Comparison of ENCODE assay signal across 1 cellular context in the genomic region with DNA sequence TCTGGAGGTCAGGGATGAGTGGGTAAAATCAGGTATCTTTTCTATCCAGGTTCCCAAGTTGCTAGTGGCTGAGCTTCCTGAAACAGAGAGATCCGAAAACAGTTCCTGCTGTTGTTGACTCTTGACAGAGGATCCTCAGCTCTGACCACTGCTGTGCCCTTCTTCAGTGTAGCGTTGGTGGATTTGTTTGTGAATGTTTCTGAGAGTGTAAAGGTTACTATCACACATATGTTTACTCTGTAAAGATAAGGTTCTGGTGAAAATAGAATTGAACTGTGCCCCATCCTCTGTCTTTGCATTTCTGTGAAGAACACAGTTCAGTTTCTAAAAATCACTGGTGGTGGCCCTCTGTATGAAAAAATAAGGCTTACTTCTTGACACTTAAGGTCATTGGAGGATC.
A peak's percentile ranks its signal among the peaks of the same experiment; 100 is the strongest.
TF ChIP-seq lines count a peak whose summit lies in the region.

No MANE protein-coding gene starts in this region.

TF ChIP-seq in HepG2, 621 proteins besides CTCF, POLR2A, EP300 and RAD21 (continued from another document and continues in another):
- TF ChIP-seq HMG20A (CRISPR knock-in tag; IDR thresholded peaks at IDR 0.05; ENCODE audit: borderline replicate concordance) (peak; percentile 29; the same call in 1 of the 2 replicates), MAF1 (CRISPR knock-in tag; IDR thresholded peaks at IDR 0.05; ENCODE audit: borderline replicate concordance) (no peak), PPARG (CRISPR knock-in tag; conservative IDR thresholded peaks at IDR 0.05) (0 out of 2 replicates have a peak, but pooled peaks have one; percentile 41), GATAD2A (CRISPR knock-in tag; IDR thresholded peaks at IDR 0.05) (peak; percentile 87), CHD2 (IDR thresholded peaks at IDR 0.05; ENCODE audit: low read depth, low read length) (no peak), ZNF232 (CRISPR knock-in tag; IDR thresholded peaks at IDR 0.05; ENCODE audit: borderline replicate concordance) (peak; percentile 41; the same call in 1 of the 2 replicates), MEIS1 (CRISPR knock-in tag; IDR thresholded peaks at IDR 0.05; ENCODE audit: borderline replicate concordance) (no peak), ZFX (CRISPR knock-in tag; IDR thresholded peaks at IDR 0.05; ENCODE audit: low read depth) (no peak), ZNF317 (CRISPR knock-in tag; IDR thresholded peaks at IDR 0.05) (no peak), TGIF2 (CRISPR knock-in tag; IDR thresholded peaks at IDR 0.05) (0 out of 2 replicates have a peak, but pooled peaks have one; percentile 66), FOSL1 (CRISPR knock-in tag; IDR thresholded peaks at IDR 0.05; ENCODE audit: borderline replicate concordance) (no peak), ATRX (CRISPR knock-in tag; IDR thresholded peaks at IDR 0.05; ENCODE audit: borderline replicate concordance) (no peak), FOXK1 (CRISPR knock-in tag; IDR thresholded peaks at IDR 0.05; ENCODE audit: borderline replicate concordance, low read depth) (peak; percentile 55; the same call in 1 of the 2 replicates), HDAC1 (CRISPR knock-in tag; IDR thresholded peaks at IDR 0.05) (peak; percentile 67), AKAP8 (CRISPR knock-in tag; IDR thresholded peaks at IDR 0.05) (no peak), ELF4 (CRISPR knock-in tag; IDR thresholded peaks at IDR 0.05; ENCODE audit: borderline replicate concordance) (no peak), ZNF160 (CRISPR knock-in tag; IDR thresholded peaks at IDR 0.05) (no peak), CC2D1A (CRISPR knock-in tag; IDR thresholded peaks at IDR 0.05) (no peak), ZFP36L1 (CRISPR knock-in tag; IDR thresholded peaks at IDR 0.05) (no peak), KMT2A (CRISPR knock-in tag; IDR thresholded peaks at IDR 0.05) (0 out of 2 replicates have a peak, but pooled peaks have one; percentile 36), SP140L (CRISPR knock-in tag; IDR thresholded peaks at IDR 0.05; ENCODE audit: borderline replicate concordance) (0 out of 2 replicates have a peak, but pooled peaks have one; percentile 55), ZNF282 (IDR thresholded peaks at IDR 0.05; ENCODE audit: partially characterized antibody) (no peak), ZFP1 (CRISPR knock-in tag; IDR thresholded peaks at IDR 0.05) (peak; percentile 41; the same call in 1 of the 2 replicates), HDAC2 (CRISPR knock-in tag; IDR thresholded peaks at IDR 0.05) (peak; percentile 73; the same call in 1 of the 2 replicates), RCOR2 (CRISPR knock-in tag; IDR thresholded peaks at IDR 0.05) (peak; percentile 67; the same call in 1 of the 2 replicates), SALL1 (CRISPR knock-in tag; IDR thresholded peaks at IDR 0.05) (peak; percentile 79), ZMYM3 (CRISPR knock-in tag; IDR thresholded peaks at IDR 0.05) (peak; percentile 58), ZBTB38 (CRISPR knock-in tag; IDR thresholded peaks at IDR 0.05) (no peak)
- TF ChIP-seq, protein P1, sequence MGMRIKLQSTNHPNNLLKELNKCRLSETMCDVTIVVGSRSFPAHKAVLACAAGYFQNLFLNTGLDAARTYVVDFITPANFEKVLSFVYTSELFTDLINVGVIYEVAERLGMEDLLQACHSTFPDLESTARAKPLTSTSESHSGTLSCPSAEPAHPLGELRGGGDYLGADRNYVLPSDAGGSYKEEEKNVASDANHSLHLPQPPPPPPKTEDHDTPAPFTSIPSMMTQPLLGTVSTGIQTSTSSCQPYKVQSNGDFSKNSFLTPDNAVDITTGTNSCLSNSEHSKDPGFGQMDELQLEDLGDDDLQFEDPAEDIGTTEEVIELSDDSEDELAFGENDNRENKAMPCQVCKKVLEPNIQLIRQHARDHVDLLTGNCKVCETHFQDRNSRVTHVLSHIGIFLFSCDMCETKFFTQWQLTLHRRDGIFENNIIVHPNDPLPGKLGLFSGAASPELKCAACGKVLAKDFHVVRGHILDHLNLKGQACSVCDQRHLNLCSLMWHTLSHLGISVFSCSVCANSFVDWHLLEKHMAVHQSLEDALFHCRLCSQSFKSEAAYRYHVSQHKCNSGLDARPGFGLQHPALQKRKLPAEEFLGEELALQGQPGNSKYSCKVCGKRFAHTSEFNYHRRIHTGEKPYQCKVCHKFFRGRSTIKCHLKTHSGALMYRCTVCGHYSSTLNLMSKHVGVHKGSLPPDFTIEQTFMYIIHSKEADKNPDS (CRISPR knock-in tag; IDR thresholded peaks at IDR 0.05): no peak
- TF ChIP-seq, protein P2, sequence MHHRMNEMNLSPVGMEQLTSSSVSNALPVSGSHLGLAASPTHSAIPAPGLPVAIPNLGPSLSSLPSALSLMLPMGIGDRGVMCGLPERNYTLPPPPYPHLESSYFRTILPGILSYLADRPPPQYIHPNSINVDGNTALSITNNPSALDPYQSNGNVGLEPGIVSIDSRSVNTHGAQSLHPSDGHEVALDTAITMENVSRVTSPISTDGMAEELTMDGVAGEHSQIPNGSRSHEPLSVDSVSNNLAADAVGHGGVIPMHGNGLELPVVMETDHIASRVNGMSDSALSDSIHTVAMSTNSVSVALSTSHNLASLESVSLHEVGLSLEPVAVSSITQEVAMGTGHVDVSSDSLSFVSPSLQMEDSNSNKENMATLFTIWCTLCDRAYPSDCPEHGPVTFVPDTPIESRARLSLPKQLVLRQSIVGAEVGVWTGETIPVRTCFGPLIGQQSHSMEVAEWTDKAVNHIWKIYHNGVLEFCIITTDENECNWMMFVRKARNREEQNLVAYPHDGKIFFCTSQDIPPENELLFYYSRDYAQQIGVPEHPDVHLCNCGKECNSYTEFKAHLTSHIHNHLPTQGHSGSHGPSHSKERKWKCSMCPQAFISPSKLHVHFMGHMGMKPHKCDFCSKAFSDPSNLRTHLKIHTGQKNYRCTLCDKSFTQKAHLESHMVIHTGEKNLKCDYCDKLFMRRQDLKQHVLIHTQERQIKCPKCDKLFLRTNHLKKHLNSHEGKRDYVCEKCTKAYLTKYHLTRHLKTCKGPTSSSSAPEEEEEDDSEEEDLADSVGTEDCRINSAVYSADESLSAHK (CRISPR knock-in tag; IDR thresholded peaks at IDR 0.05; ENCODE audit: borderline replicate concordance): no peak
- TF ChIP-seq, protein P3, sequence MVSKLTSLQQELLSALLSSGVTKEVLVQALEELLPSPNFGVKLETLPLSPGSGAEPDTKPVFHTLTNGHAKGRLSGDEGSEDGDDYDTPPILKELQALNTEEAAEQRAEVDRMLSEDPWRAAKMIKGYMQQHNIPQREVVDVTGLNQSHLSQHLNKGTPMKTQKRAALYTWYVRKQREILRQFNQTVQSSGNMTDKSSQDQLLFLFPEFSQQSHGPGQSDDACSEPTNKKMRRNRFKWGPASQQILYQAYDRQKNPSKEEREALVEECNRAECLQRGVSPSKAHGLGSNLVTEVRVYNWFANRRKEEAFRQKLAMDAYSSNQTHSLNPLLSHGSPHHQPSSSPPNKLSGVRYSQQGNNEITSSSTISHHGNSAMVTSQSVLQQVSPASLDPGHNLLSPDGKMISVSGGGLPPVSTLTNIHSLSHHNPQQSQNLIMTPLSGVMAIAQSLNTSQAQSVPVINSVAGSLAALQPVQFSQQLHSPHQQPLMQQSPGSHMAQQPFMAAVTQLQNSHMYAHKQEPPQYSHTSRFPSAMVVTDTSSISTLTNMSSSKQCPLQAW (CRISPR knock-in tag; IDR thresholded peaks at IDR 0.05): peak; percentile 20; the same call in 1 of the 2 replicates
- TF ChIP-seq, protein P4, sequence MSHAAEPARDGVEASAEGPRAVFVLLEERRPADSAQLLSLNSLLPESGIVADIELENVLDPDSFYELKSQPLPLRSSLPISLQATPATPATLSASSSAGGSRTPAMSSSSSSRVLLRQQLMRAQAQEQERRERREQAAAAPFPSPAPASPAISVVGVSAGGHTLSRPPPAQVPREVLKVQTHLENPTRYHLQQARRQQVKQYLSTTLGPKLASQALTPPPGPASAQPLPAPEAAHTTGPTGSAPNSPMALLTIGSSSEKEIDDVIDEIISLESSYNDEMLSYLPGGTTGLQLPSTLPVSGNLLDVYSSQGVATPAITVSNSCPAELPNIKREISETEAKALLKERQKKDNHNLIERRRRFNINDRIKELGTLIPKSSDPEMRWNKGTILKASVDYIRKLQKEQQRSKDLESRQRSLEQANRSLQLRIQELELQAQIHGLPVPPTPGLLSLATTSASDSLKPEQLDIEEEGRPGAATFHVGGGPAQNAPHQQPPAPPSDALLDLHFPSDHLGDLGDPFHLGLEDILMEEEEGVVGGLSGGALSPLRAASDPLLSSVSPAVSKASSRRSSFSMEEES (CRISPR knock-in tag; IDR thresholded peaks at IDR 0.05): peak; percentile 34; the same call in 1 of the 2 replicates
- TF ChIP-seq, protein P5, sequence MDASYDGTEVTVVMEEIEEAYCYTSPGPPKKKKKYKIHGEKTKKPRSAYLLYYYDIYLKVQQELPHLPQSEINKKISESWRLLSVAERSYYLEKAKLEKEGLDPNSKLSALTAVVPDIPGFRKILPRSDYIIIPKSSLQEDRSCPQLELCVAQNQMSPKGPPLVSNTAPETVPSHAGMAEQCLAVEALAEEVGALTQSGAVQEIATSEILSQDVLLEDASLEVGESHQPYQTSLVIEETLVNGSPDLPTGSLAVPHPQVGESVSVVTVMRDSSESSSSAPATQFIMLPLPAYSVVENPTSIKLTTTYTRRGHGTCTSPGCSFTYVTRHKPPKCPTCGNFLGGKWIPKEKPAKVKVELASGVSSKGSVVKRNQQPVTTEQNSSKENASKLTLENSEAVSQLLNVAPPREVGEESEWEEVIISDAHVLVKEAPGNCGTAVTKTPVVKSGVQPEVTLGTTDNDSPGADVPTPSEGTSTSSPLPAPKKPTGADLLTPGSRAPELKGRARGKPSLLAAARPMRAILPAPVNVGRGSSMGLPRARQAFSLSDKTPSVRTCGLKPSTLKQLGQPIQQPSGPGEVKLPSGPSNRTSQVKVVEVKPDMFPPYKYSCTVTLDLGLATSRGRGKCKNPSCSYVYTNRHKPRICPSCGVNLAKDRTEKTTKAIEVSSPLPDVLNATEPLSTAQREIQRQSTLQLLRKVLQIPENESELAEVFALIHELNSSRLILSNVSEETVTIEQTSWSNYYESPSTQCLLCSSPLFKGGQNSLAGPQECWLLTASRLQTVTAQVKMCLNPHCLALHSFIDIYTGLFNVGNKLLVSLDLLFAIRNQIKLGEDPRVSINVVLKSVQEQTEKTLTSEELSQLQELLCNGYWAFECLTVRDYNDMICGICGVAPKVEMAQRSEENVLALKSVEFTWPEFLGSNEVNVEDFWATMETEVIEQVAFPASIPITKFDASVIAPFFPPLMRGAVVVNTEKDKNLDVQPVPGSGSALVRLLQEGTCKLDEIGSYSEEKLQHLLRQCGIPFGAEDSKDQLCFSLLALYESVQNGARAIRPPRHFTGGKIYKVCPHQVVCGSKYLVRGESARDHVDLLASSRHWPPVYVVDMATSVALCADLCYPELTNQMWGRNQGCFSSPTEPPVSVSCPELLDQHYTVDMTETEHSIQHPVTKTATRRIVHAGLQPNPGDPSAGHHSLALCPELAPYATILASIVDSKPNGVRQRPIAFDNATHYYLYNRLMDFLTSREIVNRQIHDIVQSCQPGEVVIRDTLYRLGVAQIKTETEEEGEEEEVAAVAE (CRISPR knock-in tag; IDR thresholded peaks at IDR 0.05; ENCODE audit: borderline replicate concordance): no peak
- TF ChIP-seq, protein P6, sequence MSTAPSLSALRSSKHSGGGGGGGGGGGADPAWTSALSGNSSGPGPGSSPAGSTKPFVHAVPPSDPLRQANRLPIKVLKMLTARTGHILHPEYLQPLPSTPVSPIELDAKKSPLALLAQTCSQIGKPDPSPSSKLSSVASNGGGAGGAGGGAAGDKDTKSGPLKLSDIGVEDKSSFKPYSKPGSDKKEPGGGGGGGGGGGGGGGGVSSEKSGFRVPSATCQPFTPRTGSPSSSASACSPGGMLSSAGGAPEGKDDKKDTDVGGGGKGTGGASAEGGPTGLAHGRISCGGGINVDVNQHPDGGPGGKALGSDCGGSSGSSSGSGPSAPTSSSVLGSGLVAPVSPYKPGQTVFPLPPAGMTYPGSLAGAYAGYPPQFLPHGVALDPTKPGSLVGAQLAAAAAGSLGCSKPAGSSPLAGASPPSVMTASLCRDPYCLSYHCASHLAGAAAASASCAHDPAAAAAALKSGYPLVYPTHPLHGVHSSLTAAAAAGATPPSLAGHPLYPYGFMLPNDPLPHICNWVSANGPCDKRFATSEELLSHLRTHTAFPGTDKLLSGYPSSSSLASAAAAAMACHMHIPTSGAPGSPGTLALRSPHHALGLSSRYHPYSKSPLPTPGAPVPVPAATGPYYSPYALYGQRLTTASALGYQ (CRISPR knock-in tag; IDR thresholded peaks at IDR 0.05): peak; percentile 69; the same call in 1 of the 2 replicates
- TF ChIP-seq, protein P7, sequence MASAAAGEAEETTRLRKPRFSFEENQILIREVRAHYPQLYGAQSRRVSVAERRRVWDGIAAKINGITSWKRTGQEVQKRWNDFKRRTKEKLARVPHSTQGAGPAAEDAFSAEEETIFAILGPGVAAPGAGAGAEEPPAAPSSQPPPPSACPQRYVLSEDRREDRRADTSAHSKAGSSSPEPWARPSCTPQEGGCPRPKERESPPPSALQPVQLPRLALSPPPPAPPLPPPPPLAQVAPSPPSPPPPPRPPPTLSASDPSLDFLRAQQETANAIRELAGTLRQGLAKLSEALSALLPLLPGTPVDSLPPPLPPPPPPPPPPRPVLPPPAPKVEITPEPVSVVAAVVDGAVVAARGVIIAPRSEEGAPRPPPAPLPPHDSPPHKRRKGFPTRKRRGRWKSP (CRISPR knock-in tag; IDR thresholded peaks at IDR 0.05): no peak
- TF ChIP-seq, protein P8, sequence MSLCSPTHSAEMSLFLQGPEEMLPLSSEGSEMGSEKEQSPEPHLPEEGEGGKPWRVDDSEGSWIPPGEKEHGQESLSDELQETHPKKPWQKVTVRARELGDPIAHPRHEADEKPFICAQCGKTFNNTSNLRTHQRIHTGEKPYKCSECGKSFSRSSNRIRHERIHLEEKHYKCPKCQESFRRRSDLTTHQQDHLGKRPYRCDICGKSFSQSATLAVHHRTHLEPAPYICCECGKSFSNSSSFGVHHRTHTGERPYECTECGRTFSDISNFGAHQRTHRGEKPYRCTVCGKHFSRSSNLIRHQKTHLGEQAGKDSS (CRISPR knock-in tag; IDR thresholded peaks at IDR 0.05; ENCODE audit: borderline replicate concordance, low read depth): no peak
- TF ChIP-seq, protein P9, sequence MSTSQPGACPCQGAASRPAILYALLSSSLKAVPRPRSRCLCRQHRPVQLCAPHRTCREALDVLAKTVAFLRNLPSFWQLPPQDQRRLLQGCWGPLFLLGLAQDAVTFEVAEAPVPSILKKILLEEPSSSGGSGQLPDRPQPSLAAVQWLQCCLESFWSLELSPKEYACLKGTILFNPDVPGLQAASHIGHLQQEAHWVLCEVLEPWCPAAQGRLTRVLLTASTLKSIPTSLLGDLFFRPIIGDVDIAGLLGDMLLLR (CRISPR knock-in tag; IDR thresholded peaks at IDR 0.05): no peak
- TF ChIP-seq, protein P10, sequence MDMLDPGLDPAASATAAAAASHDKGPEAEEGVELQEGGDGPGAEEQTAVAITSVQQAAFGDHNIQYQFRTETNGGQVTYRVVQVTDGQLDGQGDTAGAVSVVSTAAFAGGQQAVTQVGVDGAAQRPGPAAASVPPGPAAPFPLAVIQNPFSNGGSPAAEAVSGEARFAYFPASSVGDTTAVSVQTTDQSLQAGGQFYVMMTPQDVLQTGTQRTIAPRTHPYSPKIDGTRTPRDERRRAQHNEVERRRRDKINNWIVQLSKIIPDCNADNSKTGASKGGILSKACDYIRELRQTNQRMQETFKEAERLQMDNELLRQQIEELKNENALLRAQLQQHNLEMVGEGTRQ (IDR thresholded peaks at IDR 0.05; ENCODE audit: low read depth, low read length): no peak
- TF ChIP-seq, protein P10 (CRISPR knock-in tag; IDR thresholded peaks at IDR 0.05; ENCODE audit: borderline replicate concordance): no peak
